Comparison of ENCODE assay signal across 21 cellular contexts in the genomic region with DNA sequence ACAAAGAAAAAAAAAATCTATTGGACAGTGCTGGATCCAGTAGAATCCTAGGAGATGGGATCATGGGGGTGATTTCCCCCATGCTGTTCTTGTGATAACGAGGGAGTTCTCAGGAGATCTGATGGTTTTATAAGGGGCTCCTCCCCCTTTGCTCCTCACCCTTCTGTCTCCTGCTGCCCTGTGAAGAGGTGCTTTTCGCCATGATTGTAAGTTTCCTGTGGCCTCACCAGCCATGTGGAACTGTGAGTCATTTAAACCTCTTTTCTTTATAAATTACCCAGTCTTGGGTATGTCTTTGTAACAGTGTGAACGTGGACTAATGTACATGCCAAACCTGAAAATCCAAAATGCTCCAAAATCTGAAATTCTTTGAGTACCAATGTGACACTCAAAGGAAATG. TPM values are rescaled to one million over a fixed set of nuclear protein-coding genes. Genes with fewer than 3 reads are reported as not detected.
DNase-seq lines count a peak whose midpoint lies in the region; FAIRE-seq and TF ChIP-seq lines count a peak whose summit lies in the region.
"Had no signal": no experiment of that assay in that cellular context is flagged by ENCODE, and none has a peak within 500 bp of the region (broad histone marks: within the 10 kb centered on the region; RNA-seq: fewer than 3 reads in every experiment).

No MANE protein-coding gene starts in this region.

- no peak overlapping the region for H2AFZ ChIP-seq in Karpas-422 (ENCODE audit: low read length)
- no peak overlapping the region for H2AFZ ChIP-seq in trophoblast cell (ENCODE audit: insufficient read depth, low read length, poor library complexity)
- H2AFZ ChIP-seq: GM23338 had no signal

- peaks cover 99% of the 10 kb centered on the region for H3K79me2 ChIP-seq in Karpas-422 (ENCODE audit: low read length)
- H3K79me2 ChIP-seq in trophoblast cell (ENCODE audit: control insufficient read depth, insufficient read depth, low read length, poor library complexity) = peaks cover 3% of the 10 kb centered on the region

- no peak overlapping the region for H4K12ac ChIP-seq in trophoblast cell (ENCODE audit: low read depth, low read length)

- no peaks in the 10 kb centered on the region for H3K27me3 ChIP-seq in Karpas-422 (ENCODE audit: low read length)
- no peaks in the 10 kb centered on the region for H3K27me3 ChIP-seq in trophoblast cell (ENCODE audit: insufficient read depth, low read length)
- no peaks in the 10 kb centered on the region for H3K27me3 ChIP-seq in HAP-1 (ENCODE audit: low read depth)
- H3K27me3 ChIP-seq: BE2C; BLaER1 treated with 17β-estradiol and CSF1 and Interleukin-3, amounts not matched to agents 10 nM and 100 nM had no signal

- no peak overlapping the region for H3K23ac ChIP-seq in trophoblast cell (ENCODE audit: low read length)

- peak overlapping the region; percentile 64 for H3K4ac ChIP-seq in trophoblast cell (ENCODE audit: low read depth, low read length)

- DNase-seq in GM12892 (ENCODE audit: insufficient read length) (no peak), Karpas-422 (no peak), trophoblast cell (no peak), SKM-1 (lab: John Stamatoyannopoulos, UW; ENCODE audit: unreplicated experiment) (no peak), HAP-1 (ENCODE audit: low spot score in 2 of 2) (no peak)
- DNase-seq in activated naive CD4-positive, alpha-beta T cell treated with anti-CD3 and anti-CD28 coated beads, Interleukin-2, amount 10 ng/mL, durations not matched to agents 7 days and 5 days = no peak
- DNase-seq: 8988T; ACHN; AML-193; BE2C; CD4-positive, alpha-beta T cell; CD8-positive, alpha-beta memory T cell; DMS 273 treated with DMSO at 0.1 percent for 48 hours; DMS79; GF-D8; H9; HFFc6 had no signal

- no peak overlapping the region for H2BK120ac ChIP-seq in trophoblast cell (ENCODE audit: insufficient read depth, low read length, poor library complexity)

- no CpG with 5 or more reads among the region's 3 CpGs for WGBS in trophoblast cell (ENCODE audit: extremely low coverage, insufficient coverage, insufficient read length)

- no peak overlapping the region for H4K91ac ChIP-seq in trophoblast cell (ENCODE audit: low read depth, low read length)

- H3K36me3 ChIP-seq in Karpas-422 (ENCODE audit: insufficient read depth, low read length) = peaks cover 46% of the 10 kb centered on the region
- peaks cover 4 to 9% of the 10 kb centered on the region in 2 experiments for H3K36me3 ChIP-seq in trophoblast cell (ENCODE audit: control insufficient read depth in 1 of 2, insufficient read depth in 2 of 2, low read length in 2 of 2)
- peaks cover 13% of the 10 kb centered on the region for H3K36me3 ChIP-seq in HAP-1 (replicated peaks)
- H3K36me3 ChIP-seq: BE2C had no signal

- no peak overlapping the region for H3K4me3 ChIP-seq in Karpas-422 (ENCODE audit: low read length)
- no peak overlapping the region for H3K4me3 ChIP-seq in trophoblast cell (ENCODE audit: low read depth, low read length)
- H3K4me3 ChIP-seq in HAP-1 = no peak overlapping the region
- H3K4me3 ChIP-seq: A549; BLaER1 treated with 17β-estradiol and CSF1 and Interleukin-3, amounts not matched to agents 10 nM and 100 nM; GM23338 had no signal

- no peak overlapping the region for H3K14ac ChIP-seq in trophoblast cell (ENCODE audit: low read length)

- peak overlapping the region; percentile 68 for H3K27ac ChIP-seq in Karpas-422 (ENCODE audit: low read length)
- H3K27ac ChIP-seq in trophoblast cell (ENCODE audit: low read depth, low read length) = no peak overlapping the region
- H3K27ac ChIP-seq: A549; BLaER1 treated with 17β-estradiol and CSF1 and Interleukin-3, amounts not matched to agents 10 nM and 100 nM had no signal

- peaks cover 58% of the 10 kb centered on the region for H3K36me3 Mint-ChIP-seq in activated naive CD4-positive, alpha-beta T cell treated with anti-CD3 and anti-CD28 coated beads, Interleukin-2, amount 10 ng/mL, durations not matched to agents 7 days and 5 days

- peak; percentile 36 for FAIRE-seq in GM12892 (lab: Jason Lieb, UNC)
- FAIRE-seq: A549 had no signal

- no peaks in the 10 kb centered on the region for H3K79me1 ChIP-seq in trophoblast cell (ENCODE audit: low read length)

- H4K20me1 ChIP-seq in Karpas-422 (ENCODE audit: insufficient read depth, low read depth, low read length) = no peaks in the 10 kb centered on the region; the same call in 1 of the 2 replicates

- no peak for TF ChIP-seq POLR2A in GM12892 (IDR thresholded peaks at IDR 0.05; ENCODE audit: low read depth, low read length)

- H2BK5ac ChIP-seq in trophoblast cell (ENCODE audit: low read depth, low read length, poor library complexity) = no peak overlapping the region

- no peaks in the 10 kb centered on the region for H3K9me3 Mint-ChIP-seq in activated naive CD4-positive, alpha-beta T cell treated with anti-CD3 and anti-CD28 coated beads, Interleukin-2, amount 10 ng/mL, durations not matched to agents 7 days and 5 days
- H3K9me3 Mint-ChIP-seq: CD14-positive monocyte; CD4-positive, alpha-beta T cell; CD8-positive, alpha-beta memory T cell; GM23338; H9; HFFc6 had no signal

- no peak overlapping the region for H2BK12ac ChIP-seq in trophoblast cell (ENCODE audit: low read length)

- CTCF ChIA-PET in activated naive CD4-positive, alpha-beta T cell treated with anti-CD3 and anti-CD28 coated beads, Interleukin-2, amount 10 ng/mL, durations not matched to agents 7 days and 5 days (lab: Charles Lee) = interaction anchor here (1.3 kb wide), 1 partner anchor 64 kb away, joined by 3 read pairs; no protein-coding TSS in a partner anchor

- H3K4me3 Mint-ChIP-seq in activated naive CD4-positive, alpha-beta T cell treated with anti-CD3 and anti-CD28 coated beads, Interleukin-2, amount 10 ng/mL, durations not matched to agents 7 days and 5 days = no peak overlapping the region
- H3K4me3 Mint-ChIP-seq: CD14-positive monocyte; CD4-positive, alpha-beta T cell; CD8-positive, alpha-beta memory T cell; GM23338; H9; HFFc6 had no signal

- no peak overlapping the region for H3K18ac ChIP-seq in trophoblast cell (ENCODE audit: low read length)

- H3K9ac ChIP-seq in Karpas-422 (ENCODE audit: low read length) (no peak overlapping the region), trophoblast cell (ENCODE audit: low read length) (no peak overlapping the region)
- H3K9ac ChIP-seq: BLaER1 treated with 17β-estradiol and CSF1 and Interleukin-3, amounts not matched to agents 10 nM and 100 nM had no signal

- peaks cover 29% of the 10 kb centered on the region for H3K4me1 Mint-ChIP-seq in activated naive CD4-positive, alpha-beta T cell treated with anti-CD3 and anti-CD28 coated beads, Interleukin-2, amount 10 ng/mL, durations not matched to agents 7 days and 5 days
- H3K4me1 Mint-ChIP-seq: GM23338 had no signal

- in situ Hi-C loops in HAP-1 (cut with MboI; ENCODE audit: low sequenced_read_pairs) = no loop called here

- peak overlapping the region; percentile 52 for H3K4me2 ChIP-seq in Karpas-422 (ENCODE audit: low read depth, low read length, poor library complexity, severe bottlenecking)
- no peak overlapping the region for H3K4me2 ChIP-seq in trophoblast cell (ENCODE audit: low read length)
- H3K4me2 ChIP-seq: A549, GM23338 had no signal

- H2AK5ac ChIP-seq in trophoblast cell (ENCODE audit: low read length) = no peak overlapping the region

- H3K27me3 Mint-ChIP-seq in activated naive CD4-positive, alpha-beta T cell treated with anti-CD3 and anti-CD28 coated beads, Interleukin-2, amount 10 ng/mL, durations not matched to agents 7 days and 5 days = no peaks in the 10 kb centered on the region
- H3K27me3 Mint-ChIP-seq: CD4-positive, alpha-beta T cell; CD8-positive, alpha-beta memory T cell had no signal

- no peaks in the 10 kb centered on the region for H3K9me2 ChIP-seq in Karpas-422 (replicated peaks; ENCODE audit: insufficient read depth, low read length)

- no peak overlapping the region for H3K27ac Mint-ChIP-seq in activated naive CD4-positive, alpha-beta T cell treated with anti-CD3 and anti-CD28 coated beads, Interleukin-2, amount 10 ng/mL, durations not matched to agents 7 days and 5 days
- H3K27ac Mint-ChIP-seq: CD4-positive, alpha-beta T cell; GM23338; HFFc6 had no signal

- no peak overlapping the region for H4K8ac ChIP-seq in trophoblast cell (ENCODE audit: low read depth, low read length)

- H3K9me3 ChIP-seq in Karpas-422 (ENCODE audit: low read length) (no peaks in the 10 kb centered on the region), trophoblast cell (ENCODE audit: insufficient read depth, low read depth, low read length) (peaks cover 2% of the 10 kb centered on the region), HAP-1 (no peaks in the 10 kb centered on the region)
- H3K9me3 ChIP-seq: A549, BE2C had no signal

- H3K4me1 ChIP-seq in Karpas-422 (ENCODE audit: low read length) (peaks cover 55% of the 10 kb centered on the region), trophoblast cell (ENCODE audit: control insufficient read depth in 1 of 2, insufficient read depth in 2 of 2, low read length in 2 of 2) (peaks cover 3 to 7% of the 10 kb centered on the region in 2 experiments), HAP-1 (no peaks in the 10 kb centered on the region)
- H3K4me1 ChIP-seq: A549 had no signal

RNA-seq across cellular contexts. Expression of gene ARHGEF7, which starts 45.5 kb away (rescaled TPM):
- polyA plus RNA-seq in GM12892 (2012; ENCODE audit: missing spikeins) = 52.8 TPM
- total RNA-seq in Karpas-422 (2014; rRNA removed; shearing (Covaris generic); ENCODE audit: low replicate concordance) = 90.6 and 100 TPM in 2 replicates
- polyA plus RNA-seq in trophoblast cell (2013) = 34.5 and 34.7 TPM in 2 replicates
